13 cellular contexts compared by ENCODE assay signal in the genomic region with DNA sequence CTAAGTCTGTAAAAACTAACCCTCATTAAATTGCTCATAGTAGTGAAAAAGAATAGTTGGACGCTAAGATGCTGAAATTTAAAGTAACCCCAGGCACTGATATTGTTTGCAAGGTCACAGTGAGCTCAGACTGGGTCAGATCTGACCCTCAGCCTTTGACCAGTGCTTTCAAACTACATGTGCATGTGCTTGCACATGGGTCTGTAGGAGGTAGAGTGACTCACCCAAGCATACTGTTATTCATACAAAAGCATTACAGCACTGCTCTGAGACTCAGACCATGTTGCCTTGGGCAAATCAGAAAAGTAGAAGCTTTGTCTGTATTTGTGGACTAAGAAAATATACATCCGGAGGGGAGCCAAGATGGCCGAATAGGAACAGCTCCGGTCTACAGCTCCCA.
DNase-seq lines count a peak whose midpoint lies in the region; ATAC-seq and TF ChIP-seq lines count a peak whose summit lies in the region.
"Had no signal": no experiment of that assay in that cellular context is flagged by ENCODE, and none has a peak within 500 bp of the region (broad histone marks: within the 10 kb centered on the region; RNA-seq: fewer than 3 reads in every experiment).

No MANE protein-coding gene starts in this region.

- no peaks in the 10 kb centered on the region for H3K36me3 ChIP-seq in adipocyte (ENCODE audit: control insufficient read depth, insufficient read depth, low read length, severe bottlenecking)
- H3K36me3 ChIP-seq in body of pancreas (replicated peaks in 1 of 2; ENCODE audit: insufficient read depth in 1 of 2, low read depth in 2 of 2) = no peaks in the 10 kb centered on the region

- H3K9ac ChIP-seq in adipocyte (ENCODE audit: low read length) = no peak overlapping the region

- no peak overlapping the region for H3K4me3 ChIP-seq in adipocyte (ENCODE audit: low read length)
- no peak overlapping the region for H3K4me3 ChIP-seq in body of pancreas

- no peak overlapping the region for H3K27ac Mint-ChIP-seq in activated naive CD4-positive, alpha-beta T cell treated with anti-CD3 and anti-CD28 coated beads for 36 hours
- H3K27ac Mint-ChIP-seq: dendritic cell treated with granulocyte-macrophage colony-stimulating factor and Interleukin-4, amounts not matched to agents 40 ng/mL and 50 ng/mL, for 4 days had no signal

- no peaks in the 10 kb centered on the region for H3K27me3 ChIP-seq in adipocyte (replicated peaks; ENCODE audit: control insufficient read depth, insufficient read depth, low read length)
- no peaks in the 10 kb centered on the region for H3K27me3 ChIP-seq in body of pancreas

- H3K4me1 Mint-ChIP-seq in activated naive CD4-positive, alpha-beta T cell treated with anti-CD3 and anti-CD28 coated beads for 36 hours (ENCODE audit: low read depth) = no peaks in the 10 kb centered on the region

- CTCF ChIA-PET in activated naive CD4-positive, alpha-beta T cell treated with anti-CD3 and anti-CD28 coated beads for 36 hours (lab: Charles Lee) = no interaction called here

- no peak overlapping the region for H3K27ac ChIP-seq in body of pancreas
- H3K27ac ChIP-seq: 22Rv1 had no signal

- H3K4me1 ChIP-seq in adipocyte (ENCODE audit: control insufficient read depth, insufficient read depth, low read length) = no peaks in the 10 kb centered on the region
- no peaks in the 10 kb centered on the region for H3K4me1 ChIP-seq in body of pancreas

- H3K27me3 Mint-ChIP-seq in activated naive CD4-positive, alpha-beta T cell treated with anti-CD3 and anti-CD28 coated beads for 36 hours (ENCODE audit: low read depth) = no peaks in the 10 kb centered on the region
- H3K27me3 Mint-ChIP-seq: dendritic cell treated with granulocyte-macrophage colony-stimulating factor and Interleukin-4, amounts not matched to agents 40 ng/mL and 50 ng/mL, for 4 days had no signal

- H3K4me3 Mint-ChIP-seq in activated naive CD4-positive, alpha-beta T cell treated with anti-CD3 and anti-CD28 coated beads for 36 hours = no peak overlapping the region
- H3K4me3 Mint-ChIP-seq: dendritic cell treated with granulocyte-macrophage colony-stimulating factor and Interleukin-4, amounts not matched to agents 40 ng/mL and 50 ng/mL, for 4 days had no signal

- WGBS in body of pancreas, 2 donors = 79 to 95% methylated on average over 2 to 4 of the region's 4 CpGs

- H3K9me3 Mint-ChIP-seq in activated naive CD4-positive, alpha-beta T cell treated with anti-CD3 and anti-CD28 coated beads for 36 hours = peaks cover 2% of the 10 kb centered on the region
- H3K9me3 Mint-ChIP-seq: dendritic cell treated with granulocyte-macrophage colony-stimulating factor and Interleukin-4, amounts not matched to agents 40 ng/mL and 50 ng/mL, for 4 days had no signal

- ATAC-seq in body of pancreas (no peak), GM21529 (IDR thresholded peaks at IDR 0.05; ENCODE audit: unreplicated experiment) (no peak)

- TF ChIP-seq POLR2A in body of pancreas (IDR thresholded peaks at IDR 0.05) = no peak

- no peak for TF ChIP-seq CTCF in body of pancreas (IDR thresholded peaks at IDR 0.05)

- no peaks in the 10 kb centered on the region for H3K9me3 ChIP-seq in adipocyte (ENCODE audit: control insufficient read depth, low read length)
- no peaks in the 10 kb centered on the region for H3K9me3 ChIP-seq in body of pancreas

- H3K36me3 Mint-ChIP-seq in activated naive CD4-positive, alpha-beta T cell treated with anti-CD3 and anti-CD28 coated beads for 36 hours (ENCODE audit: low read depth) = no peaks in the 10 kb centered on the region

- DNase-seq in DMS53 (lab: John Stamatoyannopoulos, UW) = peak; percentile 7
- DNase-seq in DMS53 treated with DMSO at 0.1 percent for 48 hours (lab: John Stamatoyannopoulos, UW; ENCODE audit: unreplicated experiment) = no peak
- peak; percentile 55 for DNase-seq in adipocyte (ENCODE audit: low read depth)
- DNase-seq in fibroblast of the conjunctiva (ENCODE audit: low read depth) = peak; percentile 46
- no peak for DNase-seq in MV-4-11 (lab: John Stamatoyannopoulos, UW)
- no peak for DNase-seq in activated naive CD4-positive, alpha-beta T cell treated with anti-CD3 and anti-CD28 coated beads for 36 hours
- no peak for DNase-seq in body of pancreas
- DNase-seq: DMS 273 treated with DMSO at 0.1 percent for 48 hours, NCI-H446, SHP77 treated with DMSO at 0.1 percent for 48 hours had no signal

- intact Hi-C loops in activated naive CD4-positive, alpha-beta T cell treated with anti-CD3 and anti-CD28 coated beads for 36 hours (cut with micrococcal nuclease) = no loop called here
- intact Hi-C loops in body of pancreas (cut with DNase I) = no loop called here

Comparison
In these comparisons a context has a peak if more than half of its experiments do, and no peak if none do; other contexts are left out.
1. DNase-seq: peak in DMS53 (single experiment), adipocyte (single experiment) and fibroblast of the conjunctiva (single experiment); none in DMS53 treated with DMSO at 0.1 percent for 48 hours (single experiment), MV-4-11 (single experiment), activated naive CD4-positive, alpha-beta T cell treated with anti-CD3 and anti-CD28 coated beads for 36 hours (single experiment) and body of pancreas (0 of 4).